Comparison of ENCODE assay signal across 9 cellular contexts in genomic region chr15:90893175-90894090, GRCh38. TPM values are rescaled to one million over a fixed set of nuclear protein-coding genes. Genes with fewer than 3 reads are reported as not detected.
DNase-seq lines count a peak whose midpoint lies in the region; ATAC-seq and TF ChIP-seq lines count a peak whose summit lies in the region.
"Had no signal": no experiment of that assay in that cellular context is flagged by ENCODE, and none has a peak within 500 bp of the region (broad histone marks: within the 10 kb centered on the region; RNA-seq: fewer than 3 reads in every experiment).

No MANE protein-coding gene starts in this region.

- intact Hi-C loops in A673 (cut with micrococcal nuclease; ENCODE audit: unreplicated experiment), result no loop called here
- intact Hi-C loops in thyroid gland (cut with DNase I), result no loop called here
- intact Hi-C loops in naive thymus-derived CD4-positive, alpha-beta T cell (cut with micrococcal nuclease), result no loop called here

- no peak overlapping the region for H3K9ac ChIP-seq in H9 (ENCODE audit: extremely low read depth, insufficient read length, low read length)

- H3K36me3 Mint-ChIP-seq in H9 (ENCODE audit: insufficient read depth in 1 of 3, low read depth in 3 of 3), result peaks cover 4 to 10% (median 9%) of the 10 kb centered on the region in 3 experiments; a peak in 6 of 7 replicates
- peaks cover 0 to 25% (median 0%) of the 10 kb centered on the region in 5 donors for H3K36me3 Mint-ChIP-seq in naive thymus-derived CD4-positive, alpha-beta T cell

- H4K5ac ChIP-seq in H9 (ENCODE audit: insufficient read length, low read depth, low read length), result no peak overlapping the region

- CTCF ChIA-PET in A673 (lab: Charles Lee), result no interaction called here
- CTCF ChIA-PET in naive thymus-derived CD4-positive, alpha-beta T cell (lab: Charles Lee), result no interaction called here

- WGBS in H9 (ENCODE audit: extremely low coverage, insufficient read length, low lambda C conversion rate), result no CpG with 5 or more reads among the region's 33 CpGs
- 95 to 98% methylated on average over 20 of the region's 33 CpGs for WGBS in thyroid gland, 2 donors

- no peak overlapping the region for H3K23ac ChIP-seq in H9 (ENCODE audit: insufficient read length, low read depth, low read length)

- BruUV-seq in A673 (replicated peaks; lab: Mats Ljungman, UMichigan), result no TSS peak

- no peak overlapping the region for H3K18ac ChIP-seq in H9 (ENCODE audit: insufficient read length, low read depth, low read length)

- DNase-seq in A673 (ENCODE audit: low spot score) (no peak), H9 (no peak), thyroid gland (no peak), T-helper 1 cell (no peak)
- DNase-seq in naive thymus-derived CD4-positive, alpha-beta T cell, result no peak
- DNase-seq: C1 segment of cervical spinal cord, NCI-H1436 had no signal

- no peaks in the 10 kb centered on the region for H3K79me1 ChIP-seq in H9 (ENCODE audit: insufficient read depth, low read depth, low read length, poor library complexity, severe bottlenecking)

- H3K4me1 Mint-ChIP-seq in H9, result peaks cover 3 to 8% of the 10 kb centered on the region in 2 experiments; a peak in 3 of 4 replicates
- H3K4me1 Mint-ChIP-seq in naive thymus-derived CD4-positive, alpha-beta T cell, result peaks cover 0 to 6% (median 0%) of the 10 kb centered on the region in 7 donors

- H2BK15ac ChIP-seq in H9 (ENCODE audit: low read depth, low read length), result no peak overlapping the region

- H4K20me1 ChIP-seq in H9 (ENCODE audit: control insufficient read depth, insufficient read depth, insufficient read length), result no peaks in the 10 kb centered on the region

- H4K91ac ChIP-seq in H9 (ENCODE audit: insufficient read length, low read depth, low read length), result no peak overlapping the region

- no peak overlapping the region for H2BK120ac ChIP-seq in H9 (ENCODE audit: low read depth, low read length, poor library complexity, severe bottlenecking)

- H3K27ac Mint-ChIP-seq in H9, result no peak overlapping the region; a peak in 1 of 7 replicates
- H3K27ac Mint-ChIP-seq in naive thymus-derived CD4-positive, alpha-beta T cell, result no peak overlapping the region

- H3K4me2 ChIP-seq in H9 (ENCODE audit: insufficient read depth, insufficient read length, low read length), result no peak overlapping the region

- no peak for ATAC-seq in naive thymus-derived CD4-positive, alpha-beta T cell
- ATAC-seq: activated T-helper 17 cell treated with anti-CD3 and anti-CD28 coated beads, Interleukin-2, amount 50 U/mL, for 72 hours had no signal

- no peak overlapping the region for H4K8ac ChIP-seq in H9 (replicated peaks; ENCODE audit: insufficient read length, low read depth, low read length)

- TF ChIP-seq CTCF in A673 (conservative IDR thresholded peaks at IDR 0.05; ENCODE audit: low read depth, low read length) (peak; percentile 33), H9 (conservative IDR thresholded peaks at IDR 0.05) (peak; percentile 18; the same call in 1 of the 3 replicates), VCaP (conservative IDR thresholded peaks at IDR 0.05) (peak; percentile 30), thyroid gland (IDR thresholded peaks at IDR 0.05) (no peak)

- H3K27ac ChIP-seq in A673 (ENCODE audit: low read depth, low read length, poor library complexity, severe bottlenecking) (no peak overlapping the region), H9 (ENCODE audit: insufficient read length, low read depth, low read length) (no peak overlapping the region), VCaP (peak overlapping the region; percentile 92), thyroid gland (no peak overlapping the region)
- no peak overlapping the region for H3K27ac ChIP-seq in naive thymus-derived CD4-positive, alpha-beta T cell (ENCODE audit: low read depth, low read length)

- H2BK20ac ChIP-seq in H9 (ENCODE audit: low read depth, low read length, poor library complexity, severe bottlenecking), result no peak overlapping the region

- H3T11ph ChIP-seq in H9 (ENCODE audit: low read length), result no peak overlapping the region

- H3K4me1 ChIP-seq in A673 (ENCODE audit: insufficient read depth, low read length, poor library complexity, severe bottlenecking) (peaks cover 9% of the 10 kb centered on the region), H9 (ENCODE audit: insufficient read depth, low read length) (no peaks in the 10 kb centered on the region; the same call in 1 of the 2 replicates), thyroid gland (no peaks in the 10 kb centered on the region)
- H3K4me1 ChIP-seq in naive thymus-derived CD4-positive, alpha-beta T cell (ENCODE audit: control insufficient read depth in 2 of 2, insufficient read depth in 2 of 2, low read length in 2 of 2), result peaks cover 0 to 7% of the 10 kb centered on the region in 2 donors

- H2BK12ac ChIP-seq in H9 (ENCODE audit: insufficient read length, low read depth, low read length), result no peak overlapping the region

- H3K4ac ChIP-seq in H9 (ENCODE audit: low read depth, low read length), result no peak overlapping the region

- H2BK5ac ChIP-seq in H9 (ENCODE audit: insufficient read length, low read length), result no peak overlapping the region

- H3K9me3 ChIP-seq in A673 (ENCODE audit: low read depth, low read length, poor library complexity, severe bottlenecking) (no peaks in the 10 kb centered on the region), H9 (ENCODE audit: control insufficient read depth, low read depth, low read length) (no peaks in the 10 kb centered on the region), thyroid gland (no peaks in the 10 kb centered on the region)
- H3K9me3 ChIP-seq in naive thymus-derived CD4-positive, alpha-beta T cell (ENCODE audit: control insufficient read depth in 2 of 3, low read length in 3 of 3), result no peaks in the 10 kb centered on the region

- no peaks in the 10 kb centered on the region; a peak in 1 of 5 replicates for H3K9me3 Mint-ChIP-seq in H9
- H3K9me3 Mint-ChIP-seq in naive thymus-derived CD4-positive, alpha-beta T cell, result peaks cover 0 to 1% (median 0%) of the 10 kb centered on the region in 11 donors
- H3K9me3 Mint-ChIP-seq: activated T-helper 17 cell treated with anti-CD3 and anti-CD28 coated beads, Interleukin-2, amount 50 U/mL, for 72 hours had no signal

- no peaks in the 10 kb centered on the region for H3K36me3 ChIP-seq in A673 (ENCODE audit: insufficient read depth, low read length, poor library complexity, severe bottlenecking)
- peaks cover 59 to 66% of the 10 kb centered on the region in 2 donors for H3K36me3 ChIP-seq in thyroid gland
- H3K36me3 ChIP-seq in naive thymus-derived CD4-positive, alpha-beta T cell (ENCODE audit: control insufficient read depth in 2 of 3, insufficient read depth in 3 of 3, low read length in 3 of 3), result no peaks in the 10 kb centered on the region

- POLR2A ChIA-PET in A673 (lab: Charles Lee; ENCODE audit: low non-redundant PET), result no interaction called here
- POLR2A ChIA-PET in naive thymus-derived CD4-positive, alpha-beta T cell (lab: Charles Lee), result interaction anchor here (0.6 kb wide), 1 partner anchor 31 kb away, joined by 3 read pairs; no protein-coding TSS in a partner anchor

- H3K4me3 ChIP-seq in A673 (ENCODE audit: low read depth, low read length, poor library complexity, severe bottlenecking) (no peak overlapping the region), thyroid gland (replicated peaks in 1 of 3) (no peak overlapping the region)
- no peak overlapping the region for H3K4me3 ChIP-seq in naive thymus-derived CD4-positive, alpha-beta T cell (ENCODE audit: low read length)

- no peak overlapping the region for H2AK5ac ChIP-seq in H9 (ENCODE audit: insufficient read length, low read length)

- TF ChIP-seq POLR2A in thyroid gland (IDR thresholded peaks at IDR 0.05), result no peak

- H3K27me3 Mint-ChIP-seq in H9 (ENCODE audit: low read depth), result no peaks in the 10 kb centered on the region; the same call in 1 of the 2 replicates
- peaks cover 0 to 2% (median 0%) of the 10 kb centered on the region in 5 donors for H3K27me3 Mint-ChIP-seq in naive thymus-derived CD4-positive, alpha-beta T cell
- H3K27me3 Mint-ChIP-seq: activated T-helper 17 cell treated with anti-CD3 and anti-CD28 coated beads, Interleukin-2, amount 50 U/mL, for 72 hours had no signal

- no peaks in the 10 kb centered on the region for H3K23me2 ChIP-seq in H9 (ENCODE audit: insufficient read length, low read depth, low read length, poor library complexity, severe bottlenecking)

- H3K27me3 ChIP-seq in A673 (replicated peaks; ENCODE audit: insufficient read depth, low read depth, low read length, poor library complexity) (no peaks in the 10 kb centered on the region), H9 (ENCODE audit: insufficient read depth, low read length) (no peaks in the 10 kb centered on the region), thyroid gland (no peaks in the 10 kb centered on the region)
- no peaks in the 10 kb centered on the region for H3K27me3 ChIP-seq in naive thymus-derived CD4-positive, alpha-beta T cell (ENCODE audit: control insufficient read depth in 2 of 2, insufficient read depth in 2 of 2, low read length in 2 of 2)

- H3K56ac ChIP-seq in H9 (ENCODE audit: insufficient read length, low read depth, low read length), result no peak overlapping the region

- H3K79me2 ChIP-seq in H9 (ENCODE audit: insufficient read depth, low read length), result no peaks in the 10 kb centered on the region

- no peak overlapping the region for H2AFZ ChIP-seq in H9 (ENCODE audit: low read length)

- no peak overlapping the region for H3K4me3 Mint-ChIP-seq in H9
- no peak overlapping the region for H3K4me3 Mint-ChIP-seq in naive thymus-derived CD4-positive, alpha-beta T cell
- H3K4me3 Mint-ChIP-seq: activated T-helper 17 cell treated with anti-CD3 and anti-CD28 coated beads, Interleukin-2, amount 50 U/mL, for 72 hours had no signal

- no peak overlapping the region for H3K14ac ChIP-seq in H9 (ENCODE audit: insufficient read depth, low read length)

RNA-seq across cellular contexts. Expression of gene FES, which starts 9.1 kb away (rescaled TPM):
- 1.3 and 3.8 TPM in 2 replicates for total RNA-seq in A673 (2021)
- total RNA-seq in H9 (2021), result 6.5 and 6.7 TPM in 2 replicates
- 10 to 100 TPM; 34.1 to 44.5 (median 36.0) TPM for total RNA-seq in thyroid gland
- total RNA-seq in naive thymus-derived CD4-positive, alpha-beta T cell, result 10 to 100 TPM in 2 of 5 experiments, 1 to 10 TPM in 3; 2.3 to 78.6 (median 9.1) TPM
- polyA plus RNA-seq in naive thymus-derived CD4-positive, alpha-beta T cell, result not detected

RNA-seq across cellular contexts. Expression of gene MAN2A2, which starts 9.7 kb away (rescaled TPM):
- total RNA-seq in A673 (2021), result 75.7 and 91.3 TPM in 2 replicates
- total RNA-seq in H9 (2021), result 25.3 and 27.4 TPM in 2 replicates
- total RNA-seq in thyroid gland, result 100 to 1,000 TPM in 1 of 4 donors, 10 to 100 TPM in 3; 30.1 to 129 (median 58.9) TPM
- total RNA-seq in naive thymus-derived CD4-positive, alpha-beta T cell, result 100 to 1,000 TPM; 117 to 171 (median 149) TPM
- polyA plus RNA-seq in naive thymus-derived CD4-positive, alpha-beta T cell, result 1 to 10 TPM; 7.1 to 8.4 TPM

RNA-seq across cellular contexts. Expression of gene FURIN, which starts 25.0 kb away (rescaled TPM):
- total RNA-seq in A673 (2021), result 59.0 and 63.4 TPM in 2 replicates
- 35.1 and 35.7 TPM in 2 replicates for total RNA-seq in H9 (2021)
- 100 to 1,000 TPM in 2 of 4 donors, 10 to 100 TPM in 2; 88.6 to 128 (median 102) TPM for total RNA-seq in thyroid gland
- total RNA-seq in naive thymus-derived CD4-positive, alpha-beta T cell, result 100 to 1,000 TPM in 1 of 5 experiments, 10 to 100 TPM in 4; 31.8 to 516 (median 58.9) TPM
- polyA plus RNA-seq in naive thymus-derived CD4-positive, alpha-beta T cell, result 1 to 10 TPM; 2.0 to 4.0 TPM

RNA-seq across cellular contexts. Expression of gene HDDC3, which starts 38.9 kb away (rescaled TPM):
- total RNA-seq in A673 (2021) (22.6 and 23.9 TPM in 2 replicates), H9 (2021) (13.2 and 13.3 TPM in 2 replicates), thyroid gland (10 to 100 TPM; 13.3 to 25.7 (median 18.0) TPM)
- total RNA-seq in naive thymus-derived CD4-positive, alpha-beta T cell, result 10 to 100 TPM; 13.3 to 34.2 (median 29.0) TPM
- polyA plus RNA-seq in naive thymus-derived CD4-positive, alpha-beta T cell, result 10 to 100 TPM; 48.9 to 50.9 TPM

RNA-seq across cellular contexts. Expression of gene UNC45A, which starts 41.7 kb away (rescaled TPM):
- total RNA-seq in A673 (2021) (74.4 and 77.7 TPM in 2 replicates), H9 (2021) (84.3 and 84.6 TPM in 2 replicates), thyroid gland (10 to 100 TPM; 26.3 to 59.3 (median 43.9) TPM)
- 10 to 100 TPM; 34.2 to 72.7 (median 62.0) TPM for total RNA-seq in naive thymus-derived CD4-positive, alpha-beta T cell
- 10 to 100 TPM; 57.3 to 75.1 TPM for polyA plus RNA-seq in naive thymus-derived CD4-positive, alpha-beta T cell

Comparison
In these comparisons a context has a peak if more than half of its experiments do, and no peak if none do; other contexts are left out.
1. CTCF ChIP-seq: peak in A673 (single experiment), H9 (single experiment) and VCaP (single experiment); none in thyroid gland (0 of 6).